2 cellular contexts compared by ENCODE assay signal in genomic region chr19:5323475-5323811, GRCh38.
TF ChIP-seq lines count a peak whose summit lies in the region.

No MANE protein-coding gene starts in this region.

TF ChIP-seq in WTC11, 78 proteins besides CTCF, POLR2A, EP300 and RAD21:
- TF ChIP-seq ELF4 (CRISPR knock-in tag; IDR thresholded peaks at IDR 0.05; ENCODE audit: low read depth) (no peak), GTF2I (CRISPR knock-in tag; conservative IDR thresholded peaks at IDR 0.05) (0 out of 2 replicates have a peak, but pooled peaks have one; percentile 21)

TF ChIP-seq in H1, 55 proteins besides CTCF, POLR2A, EP300 and RAD21:
- TF ChIP-seq KDM4A (IDR thresholded peaks at IDR 0.05; ENCODE audit: low read depth, low read length, severe bottlenecking) (no peak), PHF8 (conservative IDR thresholded peaks at IDR 0.05; ENCODE audit: low read depth, low read length) (no peak), KDM1A (IDR thresholded peaks at IDR 0.05; ENCODE audit: borderline replicate concordance, low read length) (peak; percentile 43; the same call in 1 of the 2 replicates), HDAC2 (IDR thresholded peaks at IDR 0.05; ENCODE audit: borderline replicate concordance in 1 of 2, low read depth in 2 of 2, low read length in 2 of 2) (0 out of 4 replicates have a peak, but pooled peaks of 1 of the 2 experiments have one; percentile 33)
TF ChIP-seq in H1: peak in this region for 2.
